ENCODE assay signal across 9 cellular contexts in genomic region chr4:129344058-129344457, GRCh38.
DNase-seq lines count a peak whose midpoint lies in the region; ATAC-seq, FAIRE-seq and TF ChIP-seq lines count a peak whose summit lies in the region.
"Had no signal": no experiment of that assay in that cellular context is flagged by ENCODE, and none has a peak within 500 bp of the region (broad histone marks: within the 10 kb centered on the region; RNA-seq: fewer than 3 reads in every experiment).

No MANE protein-coding gene starts in this region.

- H3K27ac Mint-ChIP-seq in astrocyte (ENCODE audit: unreplicated experiment) = no peak overlapping the region
- H3K27ac Mint-ChIP-seq: naive B cell had no signal

- H3K27me3 ChIP-seq in astrocyte (ENCODE audit: insufficient read depth, low read length) = no peaks in the 10 kb centered on the region

- H3K4me1 Mint-ChIP-seq in astrocyte (ENCODE audit: low read depth, unreplicated experiment) = peaks cover 5% of the 10 kb centered on the region
- H3K4me1 Mint-ChIP-seq: naive B cell had no signal

- H3K4me3 ChIP-seq in astrocyte (ENCODE audit: insufficient read depth, low read depth, low read length) = no peak overlapping the region

- H3K9me3 ChIP-seq in astrocyte (ENCODE audit: insufficient read depth, low read depth, low read length) = no peaks in the 10 kb centered on the region

- H4K20me1 ChIP-seq in astrocyte (ENCODE audit: insufficient read depth, low read length) = no peaks in the 10 kb centered on the region

- H3K27me3 Mint-ChIP-seq in astrocyte (ENCODE audit: low read depth, unreplicated experiment) = no peaks in the 10 kb centered on the region

- H3K4me1 ChIP-seq in astrocyte (ENCODE audit: insufficient read depth, low read length) = peaks cover 2% of the 10 kb centered on the region

- peak; percentile 8 for FAIRE-seq in GM19239 (lab: Jason Lieb, UNC)
- FAIRE-seq in astrocyte (lab: Jason Lieb, UNC) = peak; percentile 20

- H3K9me3 Mint-ChIP-seq in astrocyte (ENCODE audit: unreplicated experiment) = no peaks in the 10 kb centered on the region

- H2AFZ ChIP-seq in astrocyte (ENCODE audit: low read depth, low read length) = no peak overlapping the region

- no peaks in the 10 kb centered on the region for H3K36me3 Mint-ChIP-seq in astrocyte (ENCODE audit: low read depth, unreplicated experiment)
- H3K36me3 Mint-ChIP-seq: naive B cell had no signal

- TF ChIP-seq CTCF in astrocyte (IDR thresholded peaks at IDR 0.05; ENCODE audit: insufficient read depth, low read depth, low read length) = peak; percentile 66

- H3K4me3 Mint-ChIP-seq in astrocyte (ENCODE audit: unreplicated experiment) = no peak overlapping the region
- H3K4me3 Mint-ChIP-seq: naive B cell had no signal

- H3K36me3 ChIP-seq in astrocyte (ENCODE audit: insufficient read depth, low read length) = no peaks in the 10 kb centered on the region

- intact Hi-C loops in left colon (cut with DNase I, micrococcal nuclease) = no loop called here

- no peak for TF ChIP-seq POLR2A in GM18505 (IDR thresholded peaks at IDR 0.05; ENCODE audit: borderline replicate concordance, extremely low read depth, insufficient read depth, insufficient read length)

- peak; percentile 82 for ATAC-seq in left colon
- no peak for ATAC-seq in GM18505 (IDR thresholded peaks at IDR 0.05; ENCODE audit: unreplicated experiment)
- no peak for ATAC-seq in GM19351 (IDR thresholded peaks at IDR 0.05; ENCODE audit: unreplicated experiment)

- H3K9ac ChIP-seq in astrocyte (ENCODE audit: low read length) = no peak overlapping the region

- no peak overlapping the region for H3K4me2 ChIP-seq in astrocyte (ENCODE audit: low read length)

- peak; percentile 57 for DNase-seq in D341Med (ENCODE audit: low spot score)
- DNase-seq in GM19239 (ENCODE audit: insufficient read length, low spot score) = peak; percentile 2
- DNase-seq in MV-4-11 (lab: John Stamatoyannopoulos, UW) = peak; percentile 47
- no peak for DNase-seq in astrocyte (ENCODE audit: low read depth)
- DNase-seq in left colon = peak; percentile 23 to 26
- DNase-seq in DMS79 treated with DMSO at 0.1 percent for 48 hours (lab: John Stamatoyannopoulos, UW) = no peak
- DNase-seq: naive B cell had no signal

- no peak overlapping the region for H3K27ac ChIP-seq in astrocyte (ENCODE audit: low read depth, low read length)

- no peaks in the 10 kb centered on the region for H3K79me2 ChIP-seq in astrocyte (ENCODE audit: insufficient read depth, low read length)

Comparison
In these comparisons a context has a peak if more than half of its experiments do, and no peak if none do; other contexts are left out.
1. DNase-seq: peak in D341Med (single experiment), GM19239 (single experiment), MV-4-11 (single experiment) and left colon (2 of 2); none in astrocyte (single experiment) and DMS79 treated with DMSO at 0.1 percent for 48 hours (single experiment).